12 cellular contexts compared by ENCODE assay signal in genomic region chr11:12397953-12398352, GRCh38. TPM values are rescaled to one million over a fixed set of nuclear protein-coding genes. Genes with fewer than 3 reads are reported as not detected.
DNase-seq lines count a peak whose midpoint lies in the region; ATAC-seq, FAIRE-seq and TF ChIP-seq lines count a peak whose summit lies in the region.
"Had no signal": no experiment of that assay in that cellular context is flagged by ENCODE, and none has a peak within 500 bp of the region (broad histone marks: within the 10 kb centered on the region; RNA-seq: fewer than 3 reads in every experiment).

No MANE protein-coding gene starts in this region.

- H3K9ac ChIP-seq in astrocyte (ENCODE audit: low read length), result peak overlapping the region; percentile 46

- H3K36me3 Mint-ChIP-seq in astrocyte (ENCODE audit: low read depth, unreplicated experiment), result peaks cover 22% of the 10 kb centered on the region

- H2AFZ ChIP-seq in astrocyte (ENCODE audit: low read depth, low read length), result no peak overlapping the region

- no peak for TF ChIP-seq POLR2A in gastrocnemius medialis (IDR thresholded peaks at IDR 0.05)

- peak overlapping the region; percentile 72 for H3K27ac ChIP-seq in astrocyte (ENCODE audit: low read depth, low read length)
- H3K27ac ChIP-seq in right atrium auricular region, result peak overlapping the region; percentile 77 to 89
- H3K27ac ChIP-seq in gastrocnemius medialis, result peak overlapping the region in 3 of 4 donors; percentile 11 to 43 (median 31)
- H3K27ac ChIP-seq: neutrophil had no signal

- TF ChIP-seq CTCF in astrocyte (IDR thresholded peaks at IDR 0.05; ENCODE audit: insufficient read depth, low read depth, low read length) (no peak), right atrium auricular region (IDR thresholded peaks at IDR 0.05) (no peak), gastrocnemius medialis (IDR thresholded peaks at IDR 0.05 in 4 of 5, conservative IDR thresholded peaks at IDR 0.05 in 1 of 5) (no peak)

- H3K4me3 Mint-ChIP-seq in astrocyte (ENCODE audit: unreplicated experiment), result no peak overlapping the region
- H3K4me3 Mint-ChIP-seq: activated CD8-positive, alpha-beta T cell treated with anti-CD3 and anti-CD28 coated beads for 36 hours had no signal

- no peaks in the 10 kb centered on the region for H3K9me3 Mint-ChIP-seq in astrocyte (ENCODE audit: unreplicated experiment)

- in situ Hi-C loops in gastrocnemius medialis (cut with MboI; ENCODE audit: low sequenced_read_pairs in 4 of 4), result no loop called here

- H3K9me3 ChIP-seq in astrocyte (ENCODE audit: insufficient read depth, low read depth, low read length) (peaks cover 2% of the 10 kb centered on the region), right atrium auricular region (no peaks in the 10 kb centered on the region), gastrocnemius medialis (no peaks in the 10 kb centered on the region)
- H3K9me3 ChIP-seq: neutrophil had no signal

- H3K27ac Mint-ChIP-seq in astrocyte (ENCODE audit: unreplicated experiment), result peak overlapping the region; percentile 85
- H3K27ac Mint-ChIP-seq: activated CD8-positive, alpha-beta T cell treated with anti-CD3 and anti-CD28 coated beads for 36 hours had no signal

- no peaks in the 10 kb centered on the region for H3K27me3 ChIP-seq in astrocyte (ENCODE audit: insufficient read depth, low read length)
- no peaks in the 10 kb centered on the region for H3K27me3 ChIP-seq in right atrium auricular region
- no peaks in the 10 kb centered on the region for H3K27me3 ChIP-seq in gastrocnemius medialis
- H3K27me3 ChIP-seq: neutrophil had no signal

- peak; percentile 68 to 73 for ATAC-seq in gastrocnemius medialis
- ATAC-seq: activated CD8-positive, alpha-beta T cell treated with anti-CD3 and anti-CD28 coated beads for 36 hours had no signal

- peak overlapping the region; percentile 65 for H3K4me2 ChIP-seq in astrocyte (ENCODE audit: low read length)

- intact Hi-C loops in gastrocnemius medialis (cut with DNase I; ENCODE audit: low total_unique reads), result no loop called here

- no peak overlapping the region for H3K4me3 ChIP-seq in astrocyte (ENCODE audit: insufficient read depth, low read depth, low read length)
- no peak overlapping the region for H3K4me3 ChIP-seq in right atrium auricular region
- no peak overlapping the region for H3K4me3 ChIP-seq in gastrocnemius medialis
- H3K4me3 ChIP-seq: dorsolateral prefrontal cortex had no signal

- H3K79me2 ChIP-seq in astrocyte (ENCODE audit: insufficient read depth, low read length), result peaks cover 97% of the 10 kb centered on the region

- DNase-seq in GM03348 (ENCODE audit: low spot score) (peak; percentile 91), astrocyte (ENCODE audit: low read depth) (peak; percentile 99), right atrium auricular region (ENCODE audit: low spot score) (peak; percentile 84), gastrocnemius medialis (peak in 1 of 2 donors; percentile 39), SKM-1 (lab: John Stamatoyannopoulos, UW; ENCODE audit: unreplicated experiment) (no peak), NCI-H1417 (lab: John Stamatoyannopoulos, UW) (no peak), SW480 (ENCODE audit: low spot score) (no peak)
- no peak for DNase-seq in activated naive CD4-positive, alpha-beta T cell treated with anti-CD3 and anti-CD28 coated beads, Interleukin-2, amount 50 U/mL, for 16 hours
- DNase-seq: activated CD8-positive, alpha-beta T cell treated with anti-CD3 and anti-CD28 coated beads for 36 hours; dorsolateral prefrontal cortex; NCI-H526 had no signal

- peak; percentile 93 for FAIRE-seq in astrocyte (lab: Jason Lieb, UNC)

- H4K20me1 ChIP-seq in astrocyte (ENCODE audit: insufficient read depth, low read length), result peaks cover 43% of the 10 kb centered on the region

- peaks cover 36% of the 10 kb centered on the region for H3K4me1 Mint-ChIP-seq in astrocyte (ENCODE audit: low read depth, unreplicated experiment)

- peaks cover 3% of the 10 kb centered on the region for H3K36me3 ChIP-seq in astrocyte (ENCODE audit: insufficient read depth, low read length)
- no peaks in the 10 kb centered on the region for H3K36me3 ChIP-seq in right atrium auricular region
- no peaks in the 10 kb centered on the region for H3K36me3 ChIP-seq in gastrocnemius medialis
- H3K36me3 ChIP-seq: neutrophil had no signal

- no peaks in the 10 kb centered on the region for H3K27me3 Mint-ChIP-seq in astrocyte (ENCODE audit: low read depth, unreplicated experiment)
- H3K27me3 Mint-ChIP-seq: activated CD8-positive, alpha-beta T cell treated with anti-CD3 and anti-CD28 coated beads for 36 hours had no signal

- peaks cover 35% of the 10 kb centered on the region for H3K4me1 ChIP-seq in astrocyte (ENCODE audit: insufficient read depth, low read length)
- H3K4me1 ChIP-seq in right atrium auricular region, result peaks cover 0 to 45% of the 10 kb centered on the region in 2 donors
- peaks cover 4% of the 10 kb centered on the region in 2 donors for H3K4me1 ChIP-seq in gastrocnemius medialis

RNA-seq across cellular contexts. Expression of gene PARVA, which starts 20.6 kb away (rescaled TPM):
- 106 TPM in 2 replicates for total RNA-seq in astrocyte
- total RNA-seq in right atrium auricular region, result 10 to 100 TPM; 55.9 to 58.1 TPM
- total RNA-seq in gastrocnemius medialis, result 1 to 10 TPM; 4.4 to 9.7 (median 8.4) TPM
- total RNA-seq: activated CD8-positive, alpha-beta T cell treated with anti-CD3 and anti-CD28 coated beads for 36 hours had no signal

Comparison
In these comparisons a context has a peak if more than half of its experiments do, and no peak if none do; other contexts are left out.
1. DNase-seq: peak in GM03348 (single experiment), astrocyte (single experiment) and right atrium auricular region (single experiment); none in activated naive CD4-positive, alpha-beta T cell treated with anti-CD3 and anti-CD28 coated beads, Interleukin-2, amount 50 U/mL, for 16 hours (single experiment), SKM-1 (single experiment), NCI-H1417 (0 of 3) and SW480 (single experiment).
2. H3K27ac ChIP-seq: peak in every context shown above with its lines; median percentile 83 in right atrium auricular region; 72 in astrocyte; 31 in gastrocnemius medialis.